ENCODE assay signal across 15 cellular contexts in the genomic region with DNA sequence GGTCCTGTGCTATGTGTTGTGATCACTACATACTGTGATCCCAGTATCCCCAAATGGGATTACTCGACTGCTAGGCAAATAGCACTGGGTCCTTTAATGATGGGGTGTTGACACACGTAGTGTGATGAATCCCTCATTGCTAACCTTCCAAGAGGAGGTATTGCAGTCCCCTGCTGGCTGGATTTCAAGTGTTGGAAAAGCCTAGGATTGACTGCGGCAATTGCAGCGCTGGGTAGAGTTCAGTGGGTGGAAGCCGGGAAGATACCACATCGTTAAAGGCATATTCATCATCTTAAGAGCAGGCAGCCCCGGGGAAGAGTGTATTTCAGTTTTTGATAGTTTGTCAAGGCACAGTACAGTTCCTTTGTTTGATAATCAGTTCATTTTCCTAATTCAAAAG.
A peak's percentile ranks its signal among the peaks of the same experiment; 100 is the strongest.
DNase-seq lines count a peak whose midpoint lies in the region; ATAC-seq and TF ChIP-seq lines count a peak whose summit lies in the region.
"Had no signal": no experiment of that assay in that cellular context is flagged by ENCODE, and none has a peak within 500 bp of the region (broad histone marks: within the 10 kb centered on the region; RNA-seq: fewer than 3 reads in every experiment).

No MANE protein-coding gene starts in this region.

- peaks cover 10% of the 10 kb centered on the region for H3K9me3 Mint-ChIP-seq in WTC11
- H3K9me3 Mint-ChIP-seq in CD4-positive, alpha-beta memory T cell: peaks cover 8 to 26% (median 23%) of the 10 kb centered on the region in 8 donors

- ATAC-seq in WTC11 (0 out of 2 replicates have a peak, but pooled peaks have one; percentile 34), HG03039 (IDR thresholded peaks at IDR 0.05; ENCODE audit: unreplicated experiment) (no peak)
- ATAC-seq: CD8-positive, alpha-beta T cell had no signal

- intact Hi-C loops in CD4-positive, alpha-beta memory T cell (cut with micrococcal nuclease): no loop called here

- no peaks in the 10 kb centered on the region for H3K36me3 ChIP-seq in CD4-positive, alpha-beta memory T cell (ENCODE audit: insufficient read depth, low read length)
- no peaks in the 10 kb centered on the region for H3K36me3 ChIP-seq in effector memory CD4-positive, alpha-beta T cell (ENCODE audit: control insufficient read depth, insufficient read depth, low read length)
- H3K36me3 ChIP-seq: SJCRH30 had no signal

- no peak overlapping the region for H3K4me3 Mint-ChIP-seq in WTC11
- no peak overlapping the region for H3K4me3 Mint-ChIP-seq in CD4-positive, alpha-beta memory T cell
- H3K4me3 Mint-ChIP-seq: CD8-positive, alpha-beta T cell had no signal

- H3K27ac Mint-ChIP-seq in WTC11: no peak overlapping the region
- H3K27ac Mint-ChIP-seq in CD4-positive, alpha-beta memory T cell: no peak overlapping the region
- H3K27ac Mint-ChIP-seq: CD8-positive, alpha-beta T cell had no signal

- no peaks in the 10 kb centered on the region for H3K27me3 ChIP-seq in CD4-positive, alpha-beta memory T cell (ENCODE audit: insufficient read depth, low read length)
- no peaks in the 10 kb centered on the region for H3K27me3 ChIP-seq in effector memory CD4-positive, alpha-beta T cell (replicated peaks; ENCODE audit: control insufficient read depth, insufficient read depth, low read length, poor library complexity, severe bottlenecking)
- H3K27me3 ChIP-seq: SJCRH30 had no signal

- H3K27ac ChIP-seq in CD4-positive, alpha-beta memory T cell (ENCODE audit: low read depth, low read length): no peak overlapping the region
- H3K27ac ChIP-seq in effector memory CD4-positive, alpha-beta T cell (ENCODE audit: insufficient read depth, low read length, poor library complexity, severe bottlenecking): no peak overlapping the region
- H3K27ac ChIP-seq: SJCRH30 had no signal

- CTCF ChIA-PET in WTC11 (lab: Charles Lee): no interaction called here
- CTCF ChIA-PET in CD4-positive, alpha-beta memory T cell (lab: Charles Lee; ENCODE audit: partially characterized antibody): no interaction called here

- H3K4me1 ChIP-seq in CD4-positive, alpha-beta memory T cell (ENCODE audit: insufficient read depth, low read length): no peaks in the 10 kb centered on the region
- no peaks in the 10 kb centered on the region for H3K4me1 ChIP-seq in effector memory CD4-positive, alpha-beta T cell (ENCODE audit: control insufficient read depth, insufficient read depth, low read length, poor library complexity, severe bottlenecking)
- H3K4me1 ChIP-seq: SJCRH30 had no signal

- peak; percentile 8 for DNase-seq in NCI-H1092 (lab: John Stamatoyannopoulos, UW)
- no peak for DNase-seq in NCI-H1092 treated with DMSO at 0.1 percent for 48 hours (lab: John Stamatoyannopoulos, UW)
- peak; percentile 6 for DNase-seq in NCI-H2029 treated with DMSO at 0.1 percent for 48 hours (lab: John Stamatoyannopoulos, UW)
- DNase-seq in WTC11 (ENCODE audit: low spot score): no peak
- peak; percentile 8 for DNase-seq in putamen (ENCODE audit: low spot score)
- no peak for DNase-seq in CD4-positive, alpha-beta memory T cell
- DNase-seq in effector memory CD4-positive, alpha-beta T cell: no peak
- DNase-seq: 8988T; CD8-positive, alpha-beta T cell; Karpas-422; NCI-H187 treated with DMSO at 0.1 percent for 48 hours; OCI-M1; RPMI8226 had no signal

- POLR2A ChIA-PET in WTC11 (lab: Charles Lee): no interaction called here
- POLR2A ChIA-PET in CD4-positive, alpha-beta memory T cell (lab: Charles Lee; ENCODE audit: partially characterized antibody): no interaction called here

- peaks cover 13% of the 10 kb centered on the region; the same call in 1 of the 2 replicates for H3K36me3 Mint-ChIP-seq in WTC11
- H3K36me3 Mint-ChIP-seq in CD4-positive, alpha-beta memory T cell: no peaks in the 10 kb centered on the region
- H3K36me3 Mint-ChIP-seq: CD8-positive, alpha-beta T cell had no signal

- no peak for TF ChIP-seq CTCF in WTC11 (IDR thresholded peaks at IDR 0.05)

- peaks cover 11% of the 10 kb centered on the region for H3K4me1 Mint-ChIP-seq in WTC11
- H3K4me1 Mint-ChIP-seq in CD4-positive, alpha-beta memory T cell: no peaks in the 10 kb centered on the region

- no peaks in the 10 kb centered on the region; the same call in 1 of the 2 replicates for H3K27me3 Mint-ChIP-seq in WTC11 (ENCODE audit: low read depth)
- H3K27me3 Mint-ChIP-seq in CD4-positive, alpha-beta memory T cell: no peaks in the 10 kb centered on the region

- H3K9me3 ChIP-seq in CD4-positive, alpha-beta memory T cell (ENCODE audit: control insufficient read depth in 1 of 2, low read length in 2 of 2): no peaks in the 10 kb centered on the region
- H3K9me3 ChIP-seq in effector memory CD4-positive, alpha-beta T cell (ENCODE audit: control insufficient read depth, low read length): no peaks in the 10 kb centered on the region
- H3K9me3 ChIP-seq: SJCRH30 had no signal

- H3K4me3 ChIP-seq in CD4-positive, alpha-beta memory T cell (ENCODE audit: low read length in 2 of 2): no peak overlapping the region
- H3K4me3 ChIP-seq in effector memory CD4-positive, alpha-beta T cell (ENCODE audit: insufficient read depth, low read depth, low read length, poor library complexity, severe bottlenecking): no peak overlapping the region
- H3K4me3 ChIP-seq: SJCRH30 had no signal

TF ChIP-seq in WTC11, 78 proteins besides CTCF, POLR2A, EP300 and RAD21:
- TF ChIP-seq ZNF121 (CRISPR knock-in tag; IDR thresholded peaks at IDR 0.05) (no peak), ZMAT4 (CRISPR knock-in tag; IDR thresholded peaks at IDR 0.05) (no peak), MAX (CRISPR knock-in tag; IDR thresholded peaks at IDR 0.05) (no peak), FOXP1 (CRISPR knock-in tag; IDR thresholded peaks at IDR 0.05; ENCODE audit: borderline replicate concordance) (no peak), ARID4B (CRISPR knock-in tag; IDR thresholded peaks at IDR 0.05; ENCODE audit: borderline replicate concordance) (no peak), ATF1 (CRISPR knock-in tag; IDR thresholded peaks at IDR 0.05) (no peak), ZNF671 (CRISPR knock-in tag; IDR thresholded peaks at IDR 0.05) (no peak), MYBL2 (CRISPR knock-in tag; IDR thresholded peaks at IDR 0.05) (no peak)

Comparison
In these comparisons a context has a peak if more than half of its experiments do, and no peak if none do; other contexts are left out.
1. DNase-seq: peak in NCI-H1092 (single experiment), NCI-H2029 treated with DMSO at 0.1 percent for 48 hours (single experiment) and putamen (single experiment); none in NCI-H1092 treated with DMSO at 0.1 percent for 48 hours (single experiment), WTC11 (single experiment), CD4-positive, alpha-beta memory T cell (0 of 5) and effector memory CD4-positive, alpha-beta T cell (0 of 3).